Comparison of ENCODE assay signal across 8 cellular contexts in genomic region chr4:55949480-55949802, GRCh38. TPM values are rescaled to one million over a fixed set of nuclear protein-coding genes. Genes with fewer than 3 reads are reported as not detected.
A peak's percentile ranks its signal among the peaks of the same experiment; 100 is the strongest.
DNase-seq lines count a peak whose midpoint lies in the region; ATAC-seq and TF ChIP-seq lines count a peak whose summit lies in the region.

No MANE protein-coding gene starts in this region.

- peak overlapping the region; percentile 86 for H3K9ac ChIP-seq in KMS-11

- peak overlapping the region; percentile 99 for H3K4me2 ChIP-seq in KMS-11

- H3K27ac ChIP-seq in KMS-11 (peak overlapping the region; percentile 90), caudate nucleus (ENCODE audit: low read depth, low read length) (peak overlapping the region; percentile 86)

- peak overlapping the region; percentile 58 for H3K4me3 ChIP-seq in AG10803 (ENCODE audit: low read length)
- H3K4me3 ChIP-seq in KMS-11 (IDR thresholded peaks at IDR 0.05; ENCODE audit: insufficient read depth, low read depth, low read length): peak overlapping the region; percentile 79

- peaks cover 44% of the 10 kb centered on the region for H3K4me1 ChIP-seq in KMS-11 (ENCODE audit: low read depth, poor library complexity, severe bottlenecking)

- TF ChIP-seq CTCF in AG10803 (conservative IDR thresholded peaks at IDR 0.05; ENCODE audit: low read length) (no peak), KMS-11 (conservative IDR thresholded peaks at IDR 0.05; ENCODE audit: low read depth, low read length) (no peak)

- H3K36me3 ChIP-seq in KMS-11 (ENCODE audit: insufficient read depth): no peaks in the 10 kb centered on the region; the same call in 1 of the 2 replicates

- H3K79me2 ChIP-seq in KMS-11 (ENCODE audit: insufficient read depth, low read depth): peaks cover 33% of the 10 kb centered on the region

- H2AFZ ChIP-seq in KMS-11 (ENCODE audit: low read depth): peak overlapping the region; percentile 61

- H3K27me3 ChIP-seq in KMS-11 (ENCODE audit: insufficient read depth, low read depth): no peaks in the 10 kb centered on the region

- DNase-seq in AG10803 (ENCODE audit: low read depth) (no peak), caudate nucleus (lab: John Stamatoyannopoulos, UW) (no peak), naive B cell (no peak), posterior cingulate gyrus (no peak)

- peak overlapping the region; percentile 91 to 99 (median 94) for H3K4me3 Mint-ChIP-seq in naive B cell

- intact Hi-C loops in posterior cingulate gyrus (cut with DNase I): loop anchor here (5.0 kb wide), 1 partner anchor 97 kb away; the partner anchor contains the start of gene EXOC1

- H3K36me3 Mint-ChIP-seq in naive B cell: peaks cover 6 to 20% of the 10 kb centered on the region in 2 donors

- peaks cover 0 to 2% (median 0%) of the 10 kb centered on the region in 7 donors for H3K9me3 Mint-ChIP-seq in naive B cell

- peak overlapping the region; percentile 75 to 98 (median 94) for H3K27ac Mint-ChIP-seq in naive B cell

- ATAC-seq in naive B cell (ENCODE audit: low read depth in 2 of 2) (no peak), GM21447 (IDR thresholded peaks at IDR 0.05; ENCODE audit: unreplicated experiment) (no peak), HG02840 (IDR thresholded peaks at IDR 0.05; ENCODE audit: low FRiP score, unreplicated experiment) (no peak), GM19324 (IDR thresholded peaks at IDR 0.05; ENCODE audit: low FRiP score, unreplicated experiment) (no peak)

- peaks cover 38 to 57% (median 47%) of the 10 kb centered on the region in 3 donors for H3K4me1 Mint-ChIP-seq in naive B cell

- no peaks in the 10 kb centered on the region for H4K20me1 ChIP-seq in KMS-11 (ENCODE audit: insufficient read depth)

- no peaks in the 10 kb centered on the region for H3K27me3 Mint-ChIP-seq in naive B cell

RNA-seq across cellular contexts. Expression of gene CEP135, which starts 0.7 kb away (rescaled TPM):
- 10 to 100 TPM; 13.6 to 23.0 (median 17.0) TPM for polyA plus RNA-seq in naive B cell (ENCODE audit: low read depth in 6 of 6)
